Comparison of ENCODE assay signal across 10 cellular contexts in the genomic region with DNA sequence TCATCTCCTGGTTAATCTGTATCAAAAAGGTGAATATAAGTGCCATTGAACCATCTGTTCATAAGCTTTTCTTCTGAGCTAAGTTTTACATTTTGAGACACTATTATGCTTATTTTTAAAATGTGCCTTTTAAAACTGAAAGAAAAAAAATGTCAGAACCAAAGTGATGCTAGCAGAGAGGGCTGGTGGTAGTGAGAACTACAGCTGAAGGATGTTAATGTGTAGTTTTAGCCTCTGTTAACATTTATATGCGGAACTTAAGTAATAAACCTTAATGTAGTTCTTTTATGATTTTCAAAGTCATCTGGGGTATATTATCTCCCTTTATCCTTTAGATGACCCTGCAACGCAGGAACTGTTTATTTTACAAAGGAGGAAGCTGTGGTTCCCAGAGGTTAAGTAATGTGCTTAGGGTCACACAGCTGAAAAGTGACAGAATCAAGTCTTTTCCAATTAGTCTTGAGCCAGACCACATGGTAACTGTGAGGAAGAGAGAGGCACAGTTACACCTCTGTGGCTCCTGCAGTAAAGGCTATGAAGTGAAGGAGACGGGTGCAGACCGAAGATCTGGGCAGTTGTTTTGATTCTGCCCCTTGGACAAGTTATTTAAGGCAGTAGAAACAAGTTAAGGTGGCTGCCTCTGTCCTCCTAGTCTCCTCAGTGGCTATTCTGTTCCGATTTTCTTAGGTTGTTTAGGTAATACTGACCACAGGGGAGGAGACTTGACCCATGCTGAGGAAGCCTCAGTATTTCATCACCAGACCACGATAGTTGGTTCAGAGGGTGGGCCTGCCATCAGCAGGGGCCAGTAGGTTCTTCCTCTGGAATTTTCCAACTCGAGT. TPM values are rescaled to one million over a fixed set of nuclear protein-coding genes. Genes with fewer than 3 reads are reported as not detected.
DNase-seq lines count a peak whose midpoint lies in the region; ATAC-seq and TF ChIP-seq lines count a peak whose summit lies in the region.
"Had no signal": no experiment of that assay in that cellular context is flagged by ENCODE, and none has a peak within 500 bp of the region (broad histone marks: within the 10 kb centered on the region; RNA-seq: fewer than 3 reads in every experiment).

No MANE protein-coding gene starts in this region.

- peak overlapping the region; percentile 46 for H3K27ac Mint-ChIP-seq in activated CD4-positive, alpha-beta T cell treated with anti-CD3 and anti-CD28 coated beads, Interleukin-2, amount 10 ng/mL, durations not matched to agents 24 days and 14 days
- peak overlapping the region; percentile 61 for H3K27ac Mint-ChIP-seq in activated CD8-positive, alpha-beta T cell treated with anti-CD3 and anti-CD28 coated beads, Interleukin-2, amount 10 ng/mL, durations not matched to agents 7 days and 5 days

- intact Hi-C loops in activated CD4-positive, alpha-beta T cell treated with anti-CD3 and anti-CD28 coated beads, Interleukin-2, amount 10 ng/mL, durations not matched to agents 24 days and 14 days (cut with micrococcal nuclease), result loop anchor here (1.0 to 2.0 kb wide), 2 partner anchors 16 to 24 kb away; a partner anchor contains a TSS

- H3K27me3 Mint-ChIP-seq in activated CD4-positive, alpha-beta T cell treated with anti-CD3 and anti-CD28 coated beads, Interleukin-2, amount 10 ng/mL, durations not matched to agents 24 days and 14 days, result no peaks in the 10 kb centered on the region
- H3K27me3 Mint-ChIP-seq in activated CD8-positive, alpha-beta T cell treated with anti-CD3 and anti-CD28 coated beads, Interleukin-2, amount 10 ng/mL, durations not matched to agents 7 days and 5 days (ENCODE audit: low read depth), result no peaks in the 10 kb centered on the region

- H3K36me3 ChIP-seq in muscle layer of duodenum (ENCODE audit: control insufficient read depth in 1 of 2, insufficient read depth in 2 of 2, low read length in 2 of 2), result no peaks in the 10 kb centered on the region

- POLR2A ChIA-PET in activated CD8-positive, alpha-beta T cell treated with anti-CD3 and anti-CD28 coated beads, Interleukin-2, amount 10 ng/mL, durations not matched to agents 7 days and 5 days (lab: Charles Lee), result interaction anchor here (0.6 to 3.4 kb wide), 4 partner anchors 17 to 1764 kb away, joined by 3 to 19 read pairs (median 6); a partner anchor contains a TSS

- peaks cover 37% of the 10 kb centered on the region for H3K4me1 Mint-ChIP-seq in activated CD4-positive, alpha-beta T cell treated with anti-CD3 and anti-CD28 coated beads, Interleukin-2, amount 10 ng/mL, durations not matched to agents 24 days and 14 days
- H3K4me1 Mint-ChIP-seq in activated CD8-positive, alpha-beta T cell treated with anti-CD3 and anti-CD28 coated beads, Interleukin-2, amount 10 ng/mL, durations not matched to agents 7 days and 5 days (ENCODE audit: low read depth), result peaks cover 78% of the 10 kb centered on the region

- peaks cover 9 to 20% of the 10 kb centered on the region in 2 donors for H3K4me1 ChIP-seq in muscle layer of duodenum (ENCODE audit: control insufficient read depth in 1 of 2, insufficient read depth in 2 of 2, low read length in 2 of 2)

- TF ChIP-seq CTCF in GM10266 (IDR thresholded peaks at IDR 0.05; ENCODE audit: control insufficient read depth, insufficient read depth, low read depth, missing control alignments), result no peak

- peak; percentile 58 for DNase-seq in activated CD4-positive, alpha-beta T cell treated with anti-CD3 and anti-CD28 coated beads, Interleukin-2, amount 10 ng/mL, durations not matched to agents 24 days and 14 days
- no peak for DNase-seq in activated CD4-positive, alpha-beta T cell treated with anti-CD3 and anti-CD28 coated beads for 48 hours
- no peak for DNase-seq in activated CD8-positive, alpha-beta T cell treated with anti-CD3 and anti-CD28 coated beads, Interleukin-2, amount 10 ng/mL, durations not matched to agents 7 days and 5 days
- DNase-seq in NCI-H2196 treated with DMSO at 0.1 percent for 48 hours (lab: John Stamatoyannopoulos, UW; ENCODE audit: unreplicated experiment), result no peak
- DNase-seq in GM10266 (ENCODE audit: extremely low spot score), result no peak

- H3K36me3 Mint-ChIP-seq in activated CD4-positive, alpha-beta T cell treated with anti-CD3 and anti-CD28 coated beads, Interleukin-2, amount 10 ng/mL, durations not matched to agents 24 days and 14 days (ENCODE audit: low read depth), result peaks cover 55% of the 10 kb centered on the region
- peaks cover 72% of the 10 kb centered on the region for H3K36me3 Mint-ChIP-seq in activated CD8-positive, alpha-beta T cell treated with anti-CD3 and anti-CD28 coated beads, Interleukin-2, amount 10 ng/mL, durations not matched to agents 7 days and 5 days (ENCODE audit: low read depth)

- H3K27me3 ChIP-seq in muscle layer of duodenum (ENCODE audit: low read depth, low read length), result no peaks in the 10 kb centered on the region

- H3K9me3 ChIP-seq in muscle layer of duodenum (ENCODE audit: control insufficient read depth in 1 of 2, low read length in 2 of 2), result no peaks in the 10 kb centered on the region

- H3K4me3 ChIP-seq in muscle layer of duodenum (ENCODE audit: low read depth in 1 of 2, low read length in 2 of 2), result peak overlapping the region in 1 of 2 donors; percentile 12

- peaks cover 6% of the 10 kb centered on the region for H3K9me3 Mint-ChIP-seq in activated CD4-positive, alpha-beta T cell treated with anti-CD3 and anti-CD28 coated beads, Interleukin-2, amount 10 ng/mL, durations not matched to agents 24 days and 14 days
- no peaks in the 10 kb centered on the region for H3K9me3 Mint-ChIP-seq in activated CD8-positive, alpha-beta T cell treated with anti-CD3 and anti-CD28 coated beads, Interleukin-2, amount 10 ng/mL, durations not matched to agents 7 days and 5 days (ENCODE audit: insufficient read depth)

- ATAC-seq in HG03135 (IDR thresholded peaks at IDR 0.05; ENCODE audit: unreplicated experiment) (peak; percentile 78), HG02571 (IDR thresholded peaks at IDR 0.05; ENCODE audit: unreplicated experiment) (no peak)
- ATAC-seq in activated CD8-positive, alpha-beta T cell treated with anti-CD3 and anti-CD28 coated beads, Interleukin-2, amount 10 ng/mL, durations not matched to agents 7 days and 5 days, result peak; percentile 58

- peak overlapping the region; percentile 35 for H3K27ac ChIP-seq in muscle layer of duodenum (ENCODE audit: low read length)
- H3K27ac ChIP-seq: C4-2B, VCaP had no signal

- peak overlapping the region; percentile 51 for H3K4me3 Mint-ChIP-seq in activated CD4-positive, alpha-beta T cell treated with anti-CD3 and anti-CD28 coated beads, Interleukin-2, amount 10 ng/mL, durations not matched to agents 24 days and 14 days
- peak overlapping the region; percentile 48 for H3K4me3 Mint-ChIP-seq in activated CD8-positive, alpha-beta T cell treated with anti-CD3 and anti-CD28 coated beads, Interleukin-2, amount 10 ng/mL, durations not matched to agents 7 days and 5 days

- CTCF ChIA-PET in activated CD8-positive, alpha-beta T cell treated with anti-CD3 and anti-CD28 coated beads, Interleukin-2, amount 10 ng/mL, durations not matched to agents 7 days and 5 days (lab: Charles Lee), result interaction anchor here (0.6 to 3.5 kb wide), 8 partner anchors 12 to 96 kb away, joined by 3 to 12 read pairs (median 5); a partner anchor contains a TSS

RNA-seq across cellular contexts. Expression of a gene that starts 23.9 kb away (rescaled TPM):
- total RNA-seq in activated CD4-positive, alpha-beta T cell treated with anti-CD3 and anti-CD28 coated beads, Interleukin-2, amount 10 ng/mL, durations not matched to agents 24 days and 14 days, result 104 and 105 TPM in 2 replicates
- 100 to 1,000 TPM; 293 to 302 TPM for total RNA-seq in activated CD8-positive, alpha-beta T cell treated with anti-CD3 and anti-CD28 coated beads, Interleukin-2, amount 10 ng/mL, durations not matched to agents 7 days and 5 days
